Comparison of ENCODE assay signal across 1 cellular context in the genomic region with DNA sequence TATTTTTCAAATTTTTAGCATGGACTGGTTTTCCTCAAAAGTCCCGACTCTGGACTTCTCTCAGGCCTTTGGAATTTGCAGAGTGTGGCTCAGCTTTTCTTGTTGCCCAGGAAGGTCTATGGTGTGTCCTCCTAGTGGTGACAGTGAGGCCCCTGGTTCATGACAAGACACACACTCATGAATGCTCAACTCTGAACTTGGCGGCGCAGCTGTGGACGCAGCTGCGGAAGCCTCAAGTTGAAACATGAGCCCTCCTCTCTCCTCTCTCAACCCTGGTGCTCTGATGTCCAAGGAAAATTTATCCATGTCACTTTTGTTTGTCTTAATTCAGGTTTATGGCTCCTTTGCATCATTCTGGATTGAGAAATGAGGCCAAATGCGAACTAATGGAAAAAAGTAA.
TF ChIP-seq lines count a peak whose summit lies in the region.

No MANE protein-coding gene starts in this region.

TF ChIP-seq in SK-N-SH treated with all-trans-retinoic acid at 6 μM for 48 hours, 23 proteins besides CTCF, POLR2A, EP300 and RAD21 (continued from another document):
- TF ChIP-seq, protein P1, sequence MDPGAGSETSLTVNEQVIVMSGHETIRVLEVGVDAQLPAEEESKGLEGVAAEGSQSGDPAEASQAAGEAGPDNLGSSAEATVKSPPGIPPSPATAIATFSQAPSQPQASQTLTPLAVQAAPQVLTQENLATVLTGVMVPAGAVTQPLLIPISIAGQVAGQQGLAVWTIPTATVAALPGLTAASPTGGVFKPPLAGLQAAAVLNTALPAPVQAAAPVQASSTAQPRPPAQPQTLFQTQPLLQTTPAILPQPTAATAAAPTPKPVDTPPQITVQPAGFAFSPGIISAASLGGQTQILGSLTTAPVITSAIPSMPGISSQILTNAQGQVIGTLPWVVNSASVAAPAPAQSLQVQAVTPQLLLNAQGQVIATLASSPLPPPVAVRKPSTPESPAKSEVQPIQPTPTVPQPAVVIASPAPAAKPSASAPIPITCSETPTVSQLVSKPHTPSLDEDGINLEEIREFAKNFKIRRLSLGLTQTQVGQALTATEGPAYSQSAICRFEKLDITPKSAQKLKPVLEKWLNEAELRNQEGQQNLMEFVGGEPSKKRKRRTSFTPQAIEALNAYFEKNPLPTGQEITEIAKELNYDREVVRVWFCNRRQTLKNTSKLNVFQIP (CRISPR knock-in tag; IDR thresholded peaks at IDR 0.05; ENCODE audit: borderline replicate concordance, low read depth), result no peak
- TF ChIP-seq CSDC2 (CRISPR knock-in tag; IDR thresholded peaks at IDR 0.05) (no peak), ZFP3 (CRISPR knock-in tag; IDR thresholded peaks at IDR 0.05) (no peak), ISL1 (CRISPR knock-in tag; IDR thresholded peaks at IDR 0.05) (no peak), GLIS3 (CRISPR knock-in tag; IDR thresholded peaks at IDR 0.05) (no peak), RARB (CRISPR knock-in tag; IDR thresholded peaks at IDR 0.05) (no peak)
